ENCODE assay signal across 6 cellular contexts in genomic region chr4:985123-985830, GRCh38. TPM values are rescaled to one million over a fixed set of nuclear protein-coding genes. Genes with fewer than 3 reads are reported as not detected.
DNase-seq lines count a peak whose midpoint lies in the region; TF ChIP-seq lines count a peak whose summit lies in the region.

No MANE protein-coding gene starts in this region.

- in situ Hi-C loops in brain microvascular endothelial cell (cut with HindIII; ENCODE audit: low pct_ligation_motif_present, low sequenced_read_pairs): no loop called here

- DNase-seq in HT-29 (ENCODE audit: low spot score): peak; percentile 66
- DNase-seq in activated T-cell treated with anti-CD3 and anti-CD28 coated beads for 48 hours (ENCODE audit: low read depth): peak; percentile 76
- DNase-seq in iPS-NIHi11 (ENCODE audit: low spot score): peak; percentile 88
- peak; percentile 34 to 74 (median 55) for DNase-seq in stimulated activated naive CD4-positive, alpha-beta T cell (lab: John Stamatoyannopoulos, UW)
- no peak for DNase-seq in uterus
- no peak for DNase-seq in brain microvascular endothelial cell

- H3K27me3 ChIP-seq in uterus (no peaks in the 10 kb centered on the region), brain microvascular endothelial cell (replicated peaks) (no peaks in the 10 kb centered on the region)

- no peak for TF ChIP-seq CTCF in uterus (IDR thresholded peaks at IDR 0.05)
- no peak for TF ChIP-seq CTCF in brain microvascular endothelial cell (IDR thresholded peaks at IDR 0.05; ENCODE audit: low read depth, low read length, missing control alignments)

- H3K27ac ChIP-seq in uterus: no peak overlapping the region
- H3K27ac ChIP-seq in brain microvascular endothelial cell: no peak overlapping the region

- no peak overlapping the region for H3K4me3 ChIP-seq in uterus
- H3K4me3 ChIP-seq in brain microvascular endothelial cell (ENCODE audit: low read depth, low read length): no peak overlapping the region

- peaks cover 0 to 10% of the 10 kb centered on the region in 2 donors for H3K4me1 ChIP-seq in uterus

- H3K9me3 ChIP-seq in uterus: no peaks in the 10 kb centered on the region

- intact Hi-C loops in uterus (cut with DNase I; ENCODE audit: low total_unique reads): no loop called here

- H3K36me3 ChIP-seq in uterus (no peaks in the 10 kb centered on the region), brain microvascular endothelial cell (replicated peaks) (peaks cover 2% of the 10 kb centered on the region)

- TF ChIP-seq POLR2A in uterus (IDR thresholded peaks at IDR 0.05): no peak

RNA-seq across cellular contexts. Expression of gene IDUA, which starts 1.6 kb away (rescaled TPM):
- 39.7 and 53.5 TPM in 2 replicates for total RNA-seq in HT-29 (2014; rRNA removed; shearing (Covaris generic))
- 10 to 100 TPM in 2 of 4 donors, 1 to 10 TPM in 2; 2.8 to 45.8 (median 9.9) TPM for total RNA-seq in uterus

RNA-seq across cellular contexts. Expression of gene SLC26A1, which starts 7.9 kb away (rescaled TPM):
- 5.8 and 6.2 TPM in 2 replicates for total RNA-seq in HT-29 (2014; rRNA removed; shearing (Covaris generic))
- total RNA-seq in uterus: under 1 TPM in 2 of 4 donors, not detected in 2; 0.07 to 0.12 TPM

RNA-seq across cellular contexts. Expression of gene DGKQ, which starts 11.9 kb away (rescaled TPM):
- 46.7 and 50.5 TPM in 2 replicates for total RNA-seq in HT-29 (2014; rRNA removed; shearing (Covaris generic))
- total RNA-seq in uterus: 10 to 100 TPM in 2 of 4 donors, 1 to 10 TPM in 2; 1.2 to 12.7 (median 10.1) TPM

RNA-seq across cellular contexts. Expression of gene FGFRL1, which starts 26.1 kb away (rescaled TPM):
- 74.9 and 76.9 TPM in 2 replicates for total RNA-seq in HT-29 (2014; rRNA removed; shearing (Covaris generic))
- total RNA-seq in uterus: 10 to 100 TPM in 2 of 4 donors, 1 to 10 TPM in 2; 2.8 to 24.8 (median 13.9) TPM

RNA-seq across cellular contexts. Expression of gene TMEM175, which starts 53.0 kb away (rescaled TPM):
- total RNA-seq in HT-29 (2014; rRNA removed; shearing (Covaris generic)): 13.7 and 33.0 TPM in 2 replicates
- total RNA-seq in uterus: 10 to 100 TPM in 3 of 4 donors, 1 to 10 TPM in 1; 9.9 to 39.7 (median 26.3) TPM

Comparison
In these comparisons a context has a peak if more than half of its experiments do, and no peak if none do; other contexts are left out.
1. DNase-seq: peak in HT-29 (single experiment), activated T-cell treated with anti-CD3 and anti-CD28 coated beads for 48 hours (single experiment), iPS-NIHi11 (single experiment) and stimulated activated naive CD4-positive, alpha-beta T cell (6 of 6); none in uterus (0 of 2) and brain microvascular endothelial cell (single experiment).